Comparison of ENCODE assay signal across 8 cellular contexts in genomic region chr11:63762662-63763505, GRCh38. TPM values are rescaled to one million over a fixed set of nuclear protein-coding genes. Genes with fewer than 3 reads are reported as not detected.
DNase-seq lines count a peak whose midpoint lies in the region; ATAC-seq, FAIRE-seq and TF ChIP-seq lines count a peak whose summit lies in the region.

No MANE protein-coding gene starts in this region.

- no peaks in the 10 kb centered on the region for H3K9me3 ChIP-seq in iPS DF 6.9 (ENCODE audit: control insufficient read depth, insufficient read depth, low read length)

- 0 out of 2 replicates have a peak, but pooled peaks cover 4% of the 10 kb centered on the region for H3K36me3 ChIP-seq in iPS DF 6.9 (ENCODE audit: control insufficient read depth, insufficient read depth, low read length)
- H3K36me3 ChIP-seq in rectal smooth muscle tissue (ENCODE audit: control insufficient read depth, insufficient read depth, low read length) = no peaks in the 10 kb centered on the region

- in situ Hi-C loops in astrocyte of the cerebellum (cut with HindIII; ENCODE audit: low sequenced_read_pairs) = no loop called here

- H3K4me3 ChIP-seq in astrocyte of the cerebellum (ENCODE audit: low read depth, low read length) (peak overlapping the region; percentile 27), iPS DF 6.9 (ENCODE audit: low read length) (peak overlapping the region; percentile 92), rectal smooth muscle tissue (ENCODE audit: low read length) (peak overlapping the region; percentile 55)

- H3K27me3 ChIP-seq in iPS DF 6.9 (ENCODE audit: control insufficient read depth, insufficient read depth, low read length) = no peaks in the 10 kb centered on the region
- no peaks in the 10 kb centered on the region for H3K27me3 ChIP-seq in rectal smooth muscle tissue (ENCODE audit: control insufficient read depth, insufficient read depth, low read length)

- FAIRE-seq in GM12892 (lab: Jason Lieb, UNC) (no peak), D721Med (lab: Jason Lieb, UNC) (no peak)

- no CpG with 5 or more reads among the region's 98 CpGs for WGBS in iPS DF 6.9 (ENCODE audit: insufficient coverage, insufficient read length)

- ATAC-seq in GM21786 (IDR thresholded peaks at IDR 0.05; ENCODE audit: unreplicated experiment) = no peak

- DNase-seq in GM12892 (ENCODE audit: insufficient read length) (peak; percentile 16), astrocyte of the cerebellum (ENCODE audit: low read depth) (no peak), iPS DF 6.9 (ENCODE audit: low read depth, low spot score) (no peak), D721Med (ENCODE audit: insufficient read length, low spot score) (no peak), ureter (ENCODE audit: low spot score) (no peak)
- no peak for DNase-seq in activated naive CD4-positive, alpha-beta T cell treated with anti-CD3 and anti-CD28 coated beads, Interleukin-2, amount 50 U/mL, for 16 hours

- H3K4me1 ChIP-seq in iPS DF 6.9 (ENCODE audit: control insufficient read depth, insufficient read depth, low read length) = peaks cover 19% of the 10 kb centered on the region
- H3K4me1 ChIP-seq in rectal smooth muscle tissue (ENCODE audit: control insufficient read depth, insufficient read depth, low read length) = peaks cover 18% of the 10 kb centered on the region

- peak overlapping the region; percentile 40 for H3K9ac ChIP-seq in rectal smooth muscle tissue (ENCODE audit: low read length)

- H3K27ac ChIP-seq in iPS DF 6.9 (ENCODE audit: low read length) (no peak overlapping the region), rectal smooth muscle tissue (ENCODE audit: low read depth, low read length) (peak overlapping the region; percentile 84)

- no peak for TF ChIP-seq POLR2A in GM12892 (IDR thresholded peaks at IDR 0.05; ENCODE audit: low read depth, low read length)

- no peak for TF ChIP-seq CTCF in astrocyte of the cerebellum (IDR thresholded peaks at IDR 0.05; ENCODE audit: low read depth, low read length, missing control alignments)
- no peak for TF ChIP-seq CTCF in D721Med (IDR thresholded peaks at IDR 0.05; ENCODE audit: insufficient read depth, missing control alignments)

RNA-seq across cellular contexts. Expression of gene ZFTA, which starts 5.7 kb away (rescaled TPM):
- 2.4 TPM for polyA plus RNA-seq in GM12892 (2012; ENCODE audit: missing spikeins)
- total RNA-seq in ureter = 6.5 TPM

RNA-seq across cellular contexts. Expression of gene SPINDOC, which starts 50.4 kb away (rescaled TPM):
- 13.5 TPM for polyA plus RNA-seq in GM12892 (2012; ENCODE audit: missing spikeins)
- 13.0 TPM for total RNA-seq in ureter

Comparison
In these comparisons a context has a peak if more than half of its experiments do, and no peak if none do; other contexts are left out.
1. H3K4me3 ChIP-seq: peak in every context shown above with its lines; median percentile 92 in iPS DF 6.9; 55 in rectal smooth muscle tissue; 27 in astrocyte of the cerebellum.